14 cellular contexts compared by ENCODE assay signal in genomic region chr10:22333667-22334282, GRCh38. TPM values are rescaled to one million over a fixed set of nuclear protein-coding genes. Genes with fewer than 3 reads are reported as not detected.
DNase-seq lines count a peak whose midpoint lies in the region; ATAC-seq and TF ChIP-seq lines count a peak whose summit lies in the region.
"Had no signal": no experiment of that assay in that cellular context is flagged by ENCODE, and none has a peak within 500 bp of the region (broad histone marks: within the 10 kb centered on the region; RNA-seq: fewer than 3 reads in every experiment).

No MANE protein-coding gene starts in this region.

- H3K27ac Mint-ChIP-seq in endodermal cell = no peak overlapping the region

- H3K4me2 ChIP-seq in DND-41 (ENCODE audit: insufficient read depth, low read length) (peak overlapping the region; percentile 65), neuronal stem cell (ENCODE audit: insufficient read depth, low read length, poor library complexity, severe bottlenecking) (peak overlapping the region; percentile 44), GM23248 (ENCODE audit: unreplicated experiment) (no peak overlapping the region)

- intact Hi-C loops in vagina (cut with DNase I) = no loop called here
- intact Hi-C loops in thyroid gland (cut with DNase I) = no loop called here

- ATAC-seq in DND-41 (ENCODE audit: insufficient read depth, low read depth) = no peak

- H3K27me3 ChIP-seq in DND-41 (ENCODE audit: insufficient read depth, low read length, poor library complexity) (peaks cover 25% of the 10 kb centered on the region), endodermal cell (ENCODE audit: control insufficient read depth, insufficient read depth, low read length, poor library complexity, severe bottlenecking) (peaks cover 94% of the 10 kb centered on the region), neuronal stem cell (ENCODE audit: control insufficient read depth in 3 of 3, insufficient read depth in 3 of 3, low read depth in 1 of 3, low read length in 3 of 3) (peaks cover 27 to 60% (median 28%) of the 10 kb centered on the region in 3 experiments), GM23248 (replicated peaks; ENCODE audit: insufficient read depth) (peaks cover 40% of the 10 kb centered on the region), vagina (peaks cover 40% of the 10 kb centered on the region), thyroid gland (peaks cover 57% of the 10 kb centered on the region)

- H3K4me1 Mint-ChIP-seq in endodermal cell = peaks cover 7% of the 10 kb centered on the region

- no peaks in the 10 kb centered on the region for H3K79me2 ChIP-seq in DND-41 (ENCODE audit: insufficient read depth, low read length)
- no peaks in the 10 kb centered on the region for H3K79me2 ChIP-seq in GM23248 (ENCODE audit: insufficient read depth)

- H3K4me1 ChIP-seq in DND-41 (ENCODE audit: insufficient read depth, low read length) (peaks cover 43% of the 10 kb centered on the region), endodermal cell (ENCODE audit: control insufficient read depth, insufficient read depth, low read length) (no peaks in the 10 kb centered on the region), neuronal stem cell (ENCODE audit: control insufficient read depth in 2 of 2, insufficient read depth in 1 of 2, low read depth in 1 of 2, low read length in 2 of 2) (peaks cover 2 to 6% of the 10 kb centered on the region in 2 donors), GM23248 (ENCODE audit: insufficient read depth) (no peaks in the 10 kb centered on the region), vagina (peaks cover 30% of the 10 kb centered on the region), thyroid gland (peaks cover 26 to 28% of the 10 kb centered on the region in 2 donors)

- no peaks in the 10 kb centered on the region for H3K79me1 ChIP-seq in neuronal stem cell (ENCODE audit: low read depth, low read length)

- H4K20me1 ChIP-seq in DND-41 (ENCODE audit: insufficient read depth, low read length) (no peaks in the 10 kb centered on the region), GM23248 (ENCODE audit: insufficient read depth) (no peaks in the 10 kb centered on the region)

- TF ChIP-seq CTCF in DND-41 (IDR thresholded peaks at IDR 0.05; ENCODE audit: borderline replicate concordance, extremely low read depth, low read length, poor library complexity, severe bottlenecking) = no peak
- no peak for TF ChIP-seq CTCF in endodermal cell (conservative IDR thresholded peaks at IDR 0.05)
- no peak for TF ChIP-seq CTCF in vagina (IDR thresholded peaks at IDR 0.05)
- TF ChIP-seq CTCF in thyroid gland (IDR thresholded peaks at IDR 0.05) = no peak

- DNase-seq in DND-41 = no peak
- no peak for DNase-seq in endodermal cell
- DNase-seq in neuronal stem cell (ENCODE audit: low spot score) = no peak
- no peak for DNase-seq in GM23248
- no peak for DNase-seq in vagina (ENCODE audit: extremely low spot score in 2 of 2)
- no peak for DNase-seq in thyroid gland
- DNase-seq: DMS53; effector CD8-positive, alpha-beta T cell; hippocampal formation; IMR-90; stimulated activated CD4-positive, alpha-beta T cell treated with anti-CD3 and anti-CD28 coated beads, Interleukin-2, amount 100 ng/mL, for 48 hours had no signal

- H3K36me3 ChIP-seq in DND-41 (ENCODE audit: insufficient read depth, low read length) (peaks cover 15% of the 10 kb centered on the region), KOPT-K1 (ENCODE audit: insufficient read depth, low read length) (peaks cover 16% of the 10 kb centered on the region), endodermal cell (ENCODE audit: control insufficient read depth, insufficient read depth, low read length) (peaks cover 14% of the 10 kb centered on the region), neuronal stem cell (replicated peaks in 1 of 2; ENCODE audit: control insufficient read depth in 2 of 2, insufficient read depth in 2 of 2, low read length in 2 of 2) (peaks cover 3 to 37% of the 10 kb centered on the region in 2 donors), GM23248 (ENCODE audit: low read depth) (peaks cover 27% of the 10 kb centered on the region), vagina (peaks cover 0 to 13% of the 10 kb centered on the region in 2 donors), thyroid gland (peaks cover 11 to 12% of the 10 kb centered on the region in 2 donors)

- no peak overlapping the region for H4K8ac ChIP-seq in neuronal stem cell (ENCODE audit: low read depth, low read length)

- no peak overlapping the region for H4K91ac ChIP-seq in neuronal stem cell (ENCODE audit: low read depth, low read length, poor library complexity)

- H3K18ac ChIP-seq in neuronal stem cell (ENCODE audit: low read length) = peak overlapping the region; percentile 54

- peaks cover 2% of the 10 kb centered on the region for H3K9me3 Mint-ChIP-seq in endodermal cell

- H3K9me3 ChIP-seq in DND-41 (ENCODE audit: insufficient read depth, low read length, severe bottlenecking) (no peaks in the 10 kb centered on the region), KOPT-K1 (ENCODE audit: insufficient read depth, low read length, poor library complexity, severe bottlenecking) (peaks cover 17% of the 10 kb centered on the region), endodermal cell (ENCODE audit: control insufficient read depth, low read length) (peaks cover 11% of the 10 kb centered on the region), neuronal stem cell (replicated peaks in 1 of 2; ENCODE audit: control insufficient read depth in 2 of 2, insufficient read depth in 1 of 2, low read depth in 1 of 2, low read length in 2 of 2) (peaks cover 12% of the 10 kb centered on the region in 2 donors), GM23248 (ENCODE audit: low read depth) (no peaks in the 10 kb centered on the region), vagina (no peaks in the 10 kb centered on the region), thyroid gland (no peaks in the 10 kb centered on the region)
- H3K9me3 ChIP-seq: adrenal gland had no signal

- H3F3A ChIP-seq in GM23248 (ENCODE audit: insufficient read depth) = peaks cover 23% of the 10 kb centered on the region

- no peak overlapping the region for H2BK15ac ChIP-seq in neuronal stem cell (ENCODE audit: low read length)

- H3K9ac ChIP-seq in DND-41 (ENCODE audit: low read depth, low read length) (peak overlapping the region; percentile 56), endodermal cell (ENCODE audit: extremely low read depth, low read length, poor library complexity, severe bottlenecking) (no peak overlapping the region), neuronal stem cell (ENCODE audit: low read depth, low read length, poor library complexity) (no peak overlapping the region), GM23248 (no peak overlapping the region)

- no peak overlapping the region for H3K14ac ChIP-seq in neuronal stem cell (ENCODE audit: low read length)

- 9 to 15% methylated on average over 22 to 25 of the region's 25 CpGs for WGBS in endodermal cell (ENCODE audit: insufficient coverage in 1 of 2, insufficient read length in 1 of 2), 2 experiments
- no CpG with 5 or more reads among the region's 25 CpGs for WGBS in neuronal stem cell (ENCODE audit: extremely low coverage in 2 of 2, insufficient read length in 2 of 2, insufficient replicate concordance in 1 of 2), 2 donors
- 89 to 91% methylated on average over 25 of the region's 25 CpGs for WGBS in GM23248 (ENCODE audit: low coverage in 1 of 2, low lambda C conversion rate in 2 of 2, missing lambda C conversion rate in 2 of 2), 2 experiments
- 47 to 48% methylated on average over 25 of the region's 25 CpGs for WGBS in thyroid gland, 2 donors

- H3K36me3 Mint-ChIP-seq in endodermal cell (ENCODE audit: low read depth) = peaks cover 10% of the 10 kb centered on the region

- H3K4ac ChIP-seq in neuronal stem cell (ENCODE audit: low read length) = no peak overlapping the region

- H2BK5ac ChIP-seq in neuronal stem cell (ENCODE audit: low read length) = peak overlapping the region; percentile 61

- TF ChIP-seq POLR2A in vagina (IDR thresholded peaks at IDR 0.05) (no peak), thyroid gland (IDR thresholded peaks at IDR 0.05) (no peak)

- H3K4me3 ChIP-seq in DND-41 (ENCODE audit: low read depth in 1 of 2, low read length in 2 of 2) (peak overlapping the region in 1 of 2 experiments; percentile 52; a peak in 2 of 4 replicates), endodermal cell (ENCODE audit: low read length) (peak overlapping the region; percentile 60), neuronal stem cell (ENCODE audit: low read length in 2 of 2) (no peak overlapping the region), GM23248 (no peak overlapping the region), vagina (no peak overlapping the region), thyroid gland (replicated peaks in 1 of 3) (no peak overlapping the region)

- no peak overlapping the region for H2BK12ac ChIP-seq in neuronal stem cell (ENCODE audit: low read length)

- in situ Hi-C loops in GM23248 (cut with MboI) = no loop called here

- H3K23ac ChIP-seq in neuronal stem cell (ENCODE audit: low read depth, low read length, poor library complexity) = no peak overlapping the region

- H2BK120ac ChIP-seq in neuronal stem cell (ENCODE audit: low read depth, low read length) = no peak overlapping the region

- peak overlapping the region; percentile 29 for H3K4me3 Mint-ChIP-seq in endodermal cell

- H2AK5ac ChIP-seq in neuronal stem cell (ENCODE audit: low read depth, low read length) = peak overlapping the region; percentile 71

- H3K9me2 ChIP-seq in GM23248 (ENCODE audit: insufficient read depth) = no peaks in the 10 kb centered on the region

- H2AFZ ChIP-seq in DND-41 (ENCODE audit: low read depth, low read length) (peak overlapping the region; percentile 73), neuronal stem cell (ENCODE audit: low read length) (no peak overlapping the region), GM23248 (no peak overlapping the region)

- H3K27ac ChIP-seq in DND-41 (ENCODE audit: low read length) = peak overlapping the region; percentile 85
- H3K27ac ChIP-seq in KOPT-K1 (ENCODE audit: low read depth, low read length, poor library complexity, severe bottlenecking) = peak overlapping the region; percentile 86
- H3K27ac ChIP-seq in endodermal cell (ENCODE audit: low read depth, low read length) = no peak overlapping the region
- no peak overlapping the region for H3K27ac ChIP-seq in neuronal stem cell (replicated peaks; ENCODE audit: low read length)
- no peak overlapping the region for H3K27ac ChIP-seq in GM23248
- no peak overlapping the region for H3K27ac ChIP-seq in vagina
- H3K27ac ChIP-seq in thyroid gland = no peak overlapping the region
- H3K27ac ChIP-seq: adrenal gland, VCaP had no signal

- peaks cover 95% of the 10 kb centered on the region for H3K27me3 Mint-ChIP-seq in endodermal cell (ENCODE audit: insufficient read depth)

RNA-seq across cellular contexts. Expression of gene SPAG6, which starts 11.5 kb away (rescaled TPM):
- 1 to 10 TPM; 1.1 to 2.1 TPM for total RNA-seq in endodermal cell
- 1.9 TPM for polyA plus RNA-seq in endodermal cell (2013, experiment 1 of 2)
- polyA plus RNA-seq in endodermal cell (2013, experiment 2 of 2) = 1.7 TPM
- polyA plus RNA-seq in neuronal stem cell (2013, experiment 1 of 2) = 1.3 TPM
- polyA plus RNA-seq in neuronal stem cell (2013, experiment 2 of 2) = 1.4 TPM
- total RNA-seq in GM23248 (2014; rRNA removed; shearing (Covaris generic)) = not detected in 2 replicates
- polyA plus RNA-seq in GM23248 (2016; fragmentation: Nextera tagmentation; extraction: Ambion mirVana) = not detected in 2 replicates
- not detected for total RNA-seq in vagina
- under 1 TPM in 1 of 4 donors, not detected in 3; 0.27 TPM for total RNA-seq in thyroid gland
- total RNA-seq: IMR-90 had no signal
- polyA plus RNA-seq: IMR-90 had no signal

RNA-seq across cellular contexts. Expression of gene BMI1, which starts 12.9 kb away (rescaled TPM):
- total RNA-seq in endodermal cell (10 to 100 TPM; 12.2 to 15.5 TPM), vagina (44.7 TPM), thyroid gland (10 to 100 TPM; 41.2 to 73.5 (median 59.0) TPM)
- polyA plus RNA-seq in endodermal cell (2013, experiment 1 of 2) = 37.9 TPM
- polyA plus RNA-seq in endodermal cell (2013, experiment 2 of 2) = 31.3 TPM
- 17.2 TPM for polyA plus RNA-seq in neuronal stem cell (2013, experiment 1 of 2)
- 18.6 TPM for polyA plus RNA-seq in neuronal stem cell (2013, experiment 2 of 2)
- 66.0 and 77.1 TPM in 2 replicates for total RNA-seq in GM23248 (2014; rRNA removed; shearing (Covaris generic))
- polyA plus RNA-seq in GM23248 (2016; fragmentation: Nextera tagmentation; extraction: Ambion mirVana) = 37.6 and 38.0 TPM in 2 replicates

RNA-seq across cellular contexts. Expression of gene COMMD3, which starts 17.6 kb away (rescaled TPM):
- 10 to 100 TPM; 10.4 to 14.9 TPM for total RNA-seq in endodermal cell
- polyA plus RNA-seq in endodermal cell (2013, experiment 1 of 2) = 30.4 TPM
- 22.6 TPM for polyA plus RNA-seq in endodermal cell (2013, experiment 2 of 2)
- 26.6 TPM for polyA plus RNA-seq in neuronal stem cell (2013, experiment 1 of 2)
- polyA plus RNA-seq in neuronal stem cell (2013, experiment 2 of 2) = 25.4 TPM
- total RNA-seq in GM23248 (2014; rRNA removed; shearing (Covaris generic)) = 26.4 and 48.2 TPM in 2 replicates
- polyA plus RNA-seq in GM23248 (2016; fragmentation: Nextera tagmentation; extraction: Ambion mirVana) = 103 and 104 TPM in 2 replicates
- 27.0 TPM for total RNA-seq in vagina
- 10 to 100 TPM; 29.9 to 41.3 (median 31.4) TPM for total RNA-seq in thyroid gland

Comparison
In these comparisons a context has a peak if more than half of its experiments do, and no peak if none do; other contexts are left out.
1. H3K27ac ChIP-seq: peak in DND-41 (single experiment) and KOPT-K1 (single experiment); none in endodermal cell (single experiment), neuronal stem cell (single experiment), GM23248 (single experiment), vagina (single experiment) and thyroid gland (0 of 3).